In the genomic region with DNA sequence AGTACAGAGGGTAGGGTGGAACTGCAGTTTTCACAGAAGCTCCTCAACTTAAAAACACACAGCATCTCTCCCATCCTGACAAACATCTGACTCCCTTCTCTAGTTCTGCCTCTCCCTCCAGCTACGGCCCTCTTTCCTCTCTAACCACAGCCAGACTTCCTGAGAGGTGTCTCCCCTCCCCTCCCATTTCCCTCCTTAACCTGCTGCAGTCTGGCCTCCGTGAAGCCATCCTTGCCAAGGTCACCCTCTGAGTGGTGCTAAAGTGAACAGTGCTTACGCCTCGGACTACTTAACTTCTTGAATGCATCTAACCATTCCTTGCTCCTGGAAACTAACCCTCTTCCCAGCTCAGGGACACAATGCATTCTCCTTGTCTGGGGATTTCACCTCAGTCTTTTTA, we compare ENCODE assay signal across 18 cellular contexts. TPM values are rescaled to one million over a fixed set of nuclear protein-coding genes. Genes with fewer than 3 reads are reported as not detected.
DNase-seq lines count a peak whose midpoint lies in the region; ATAC-seq and TF ChIP-seq lines count a peak whose summit lies in the region.
"Had no signal": no experiment of that assay in that cellular context is flagged by ENCODE, and none has a peak within 500 bp of the region (broad histone marks: within the 10 kb centered on the region; RNA-seq: fewer than 3 reads in every experiment).

No MANE protein-coding gene starts in this region.

- peaks cover 0 to 24% (median 5%) of the 10 kb centered on the region in 12 donors for H3K4me1 ChIP-seq in heart left ventricle
- peaks cover 0 to 34% (median 3%) of the 10 kb centered on the region in 5 donors for H3K4me1 ChIP-seq in subcutaneous abdominal adipose tissue (ENCODE audit: control insufficient read depth in 5 of 5, insufficient read depth in 5 of 5, low read length in 5 of 5)

- 60 to 71% (median 65%) methylated on average over 4 of the region's 4 CpGs for WGBS in heart left ventricle, 4 donors

- no peak overlapping the region for H3K9ac ChIP-seq in subcutaneous abdominal adipose tissue (ENCODE audit: low read length in 5 of 5)

- ATAC-seq in heart left ventricle (no peak), Right ventricle myocardium superior (ENCODE audit: poor library complexity) (no peak), HG03280 (IDR thresholded peaks at IDR 0.05; ENCODE audit: unreplicated experiment) (no peak)

- DNase-seq in heart left ventricle (no peak), Right ventricle myocardium superior (no peak), KG1 (lab: John Stamatoyannopoulos, UW) (peak; percentile 10), dermis blood vessel endothelial cell (peak; percentile 71), WERI-Rb-1 (no peak), substantia nigra (lab: John Stamatoyannopoulos, UW) (no peak)
- DNase-seq: 8988T, Caco-2, Karpas-422, NCI-H1105 treated with DMSO at 0.1 percent for 48 hours, NCI-H1694, NCI-H2081 treated with DMSO at 0.1 percent for 48 hours, NCI-H446 treated with DMSO at 0.1 percent for 48 hours, NCI-H69, SHP77 treated with DMSO at 0.1 percent for 48 hours had no signal

- intact Hi-C loops in heart left ventricle (cut with DNase I) (loop anchor here in 1 of 10 donors (2.0 kb wide), 1 partner anchor 44 kb away; no protein-coding TSS in a partner anchor), Right ventricle myocardium superior (cut with DNase I) (no loop called here)

- H3K27ac ChIP-seq in heart left ventricle (peak overlapping the region in 8 of 12 donors; percentile 26 to 81 (median 66)), subcutaneous abdominal adipose tissue (ENCODE audit: low read depth, low read length) (peak overlapping the region; percentile 69), WERI-Rb-1 (no peak overlapping the region), substantia nigra (ENCODE audit: low read depth, low read length, poor library complexity, severe bottlenecking) (no peak overlapping the region)

- no peak for TF ChIP-seq POLR2A in heart left ventricle (IDR thresholded peaks at IDR 0.05)

- TF ChIP-seq CTCF in heart left ventricle (IDR thresholded peaks at IDR 0.05), result no peak
- no peak for TF ChIP-seq CTCF in WERI-Rb-1 (IDR thresholded peaks at IDR 0.05; ENCODE audit: low read depth, low read length)

- H3K9me3 ChIP-seq in heart left ventricle (no peaks in the 10 kb centered on the region), subcutaneous abdominal adipose tissue (ENCODE audit: control insufficient read depth in 5 of 5, low read length in 5 of 5) (no peaks in the 10 kb centered on the region), WERI-Rb-1 (ENCODE audit: severe bottlenecking) (no peaks in the 10 kb centered on the region)
- H3K9me3 ChIP-seq: Caco-2 had no signal

- H3K4me3 ChIP-seq in heart left ventricle (no peak overlapping the region), subcutaneous abdominal adipose tissue (ENCODE audit: low read depth in 1 of 5, low read length in 5 of 5) (no peak overlapping the region), WERI-Rb-1 (ENCODE audit: low read depth, low read length) (no peak overlapping the region)

- H3K27me3 ChIP-seq in heart left ventricle, result peaks cover 0 to 31% (median 0%) of the 10 kb centered on the region in 9 donors
- H3K27me3 ChIP-seq in subcutaneous abdominal adipose tissue (ENCODE audit: control insufficient read depth in 5 of 5, insufficient read depth in 4 of 5, low read length in 5 of 5), result peaks cover 0 to 22% (median 9%) of the 10 kb centered on the region in 5 donors
- no peaks in the 10 kb centered on the region for H3K27me3 ChIP-seq in WERI-Rb-1 (ENCODE audit: insufficient read depth, low read depth, severe bottlenecking)

- H3K36me3 ChIP-seq in heart left ventricle (no peaks in the 10 kb centered on the region), subcutaneous abdominal adipose tissue (ENCODE audit: control insufficient read depth in 5 of 5, insufficient read depth in 5 of 5, low read length in 5 of 5) (no peaks in the 10 kb centered on the region), WERI-Rb-1 (no peaks in the 10 kb centered on the region)

RNA-seq across cellular contexts. Expression of a gene that starts 53.3 kb away (rescaled TPM):
- 1 to 10 TPM; 1.2 to 6.0 (median 2.7) TPM for total RNA-seq in heart left ventricle
- polyA plus RNA-seq in heart left ventricle, result 1 to 10 TPM; 1.5 to 1.6 TPM
- total RNA-seq in Right ventricle myocardium superior, result 2.4 TPM
- total RNA-seq in dermis blood vessel endothelial cell, result 0.47 and 0.51 TPM in 2 replicates
- total RNA-seq: HT-29 had no signal

Comparison
In these comparisons a context has a peak if more than half of its experiments do, and no peak if none do; other contexts are left out.
1. DNase-seq: peak in KG1 (single experiment) and dermis blood vessel endothelial cell (single experiment); none in heart left ventricle (0 of 5), Right ventricle myocardium superior (single experiment), WERI-Rb-1 (single experiment) and substantia nigra (0 of 49).
2. H3K27ac ChIP-seq: peak in heart left ventricle (8 of 12) and subcutaneous abdominal adipose tissue (single experiment); none in WERI-Rb-1 (single experiment) and substantia nigra (single experiment).